In the genomic region with DNA sequence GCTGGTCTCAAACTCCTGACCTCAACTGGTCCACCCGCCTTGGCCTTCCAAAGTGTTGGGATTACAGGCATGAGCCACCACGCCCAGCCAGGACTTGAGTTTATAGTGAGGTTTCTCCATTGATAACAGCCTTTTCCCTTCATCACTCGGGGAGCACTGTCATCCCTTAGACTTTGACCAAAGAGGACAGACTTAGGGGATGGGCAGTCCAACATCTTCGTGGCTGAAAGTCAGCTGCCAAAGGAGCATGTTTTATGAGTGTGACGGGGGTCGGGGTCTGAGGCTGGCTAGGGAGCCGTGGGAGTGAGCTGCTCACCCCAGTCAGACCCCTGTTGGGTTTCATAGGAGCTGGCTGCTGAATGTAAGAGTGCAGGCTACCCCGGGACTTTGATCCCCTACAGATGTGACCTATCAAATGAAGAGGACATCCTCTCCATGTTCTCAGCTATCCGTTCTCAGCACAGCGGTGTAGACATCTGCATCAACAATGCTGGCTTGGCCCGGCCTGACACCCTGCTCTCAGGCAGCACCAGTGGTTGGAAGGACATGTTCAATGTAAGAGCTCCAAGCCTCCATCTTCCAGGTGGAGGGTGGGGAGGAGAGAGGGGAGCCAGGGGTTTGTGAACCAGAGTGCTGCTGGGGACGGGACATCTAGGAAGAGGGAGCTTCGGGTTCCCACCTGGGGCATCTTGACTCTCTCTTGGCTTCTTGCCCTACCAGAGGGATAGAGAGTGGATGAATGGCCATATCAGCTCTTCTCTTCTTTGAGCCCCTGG, we compare ENCODE assay signal across 1 cellular context.
TF ChIP-seq lines count a peak whose summit lies in the region.

No MANE protein-coding gene starts in this region.

TF ChIP-seq in GM12891, 5 proteins besides CTCF, POLR2A, EP300 and RAD21:
- TF ChIP-seq POLR2AphosphoS5 (IDR thresholded peaks at IDR 0.05; ENCODE audit: low read depth, low read length) = no peak
- no peak for TF ChIP-seq POU2F2 (IDR thresholded peaks at IDR 0.05; ENCODE audit: low read depth, low read length)
- no peak for TF ChIP-seq SPI1 (IDR thresholded peaks at IDR 0.05; ENCODE audit: low read depth, low read length)
- no peak for TF ChIP-seq PAX5 (IDR thresholded peaks at IDR 0.05; ENCODE audit: insufficient read depth, low read length, severe bottlenecking)
- no peak for TF ChIP-seq TAF1 (IDR thresholded peaks at IDR 0.05; ENCODE audit: low read depth, low read length)
TF ChIP-seq in GM12891: peak in this region for 0.
